In the genomic region with DNA sequence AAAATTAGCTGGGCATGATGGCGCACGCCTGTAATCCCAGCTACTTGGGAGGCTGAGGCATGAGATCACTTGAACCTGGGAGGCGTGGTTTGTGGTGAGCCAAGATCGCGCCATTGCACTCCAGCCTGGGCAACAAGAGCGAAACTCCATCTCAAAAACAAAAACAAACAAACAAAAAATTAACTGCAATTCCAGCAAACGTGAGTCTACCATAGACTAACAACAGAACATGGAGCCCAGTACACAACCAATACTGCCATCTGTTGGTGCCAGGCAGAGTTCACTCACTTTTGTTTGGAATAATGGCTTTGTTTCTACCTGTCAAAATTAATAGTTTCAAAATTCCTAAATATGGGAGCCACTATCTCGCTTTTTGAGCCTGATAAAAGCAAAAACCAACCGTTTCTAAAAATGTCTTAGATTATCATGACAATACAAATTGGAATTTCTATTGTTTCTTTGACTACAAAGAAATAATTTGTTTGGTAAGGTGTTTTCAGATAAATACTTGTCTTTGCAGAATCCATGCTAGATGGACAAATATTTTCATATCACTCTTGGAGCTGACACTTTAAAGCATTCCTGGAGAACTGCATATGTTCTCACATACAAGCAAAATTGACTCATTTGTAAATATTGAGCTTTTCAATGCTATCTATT, we compare ENCODE assay signal across 1 cellular context.
A peak's percentile ranks its signal among the peaks of the same experiment; 100 is the strongest.
TF ChIP-seq lines count a peak whose summit lies in the region.

No MANE protein-coding gene starts in this region.

TF ChIP-seq in K562, 482 proteins besides CTCF, POLR2A, EP300 and RAD21:
- no peak for TF ChIP-seq GABPA (tag; conservative IDR thresholded peaks at IDR 0.05; ENCODE audit: low read depth)
- TF ChIP-seq, protein P1, sequence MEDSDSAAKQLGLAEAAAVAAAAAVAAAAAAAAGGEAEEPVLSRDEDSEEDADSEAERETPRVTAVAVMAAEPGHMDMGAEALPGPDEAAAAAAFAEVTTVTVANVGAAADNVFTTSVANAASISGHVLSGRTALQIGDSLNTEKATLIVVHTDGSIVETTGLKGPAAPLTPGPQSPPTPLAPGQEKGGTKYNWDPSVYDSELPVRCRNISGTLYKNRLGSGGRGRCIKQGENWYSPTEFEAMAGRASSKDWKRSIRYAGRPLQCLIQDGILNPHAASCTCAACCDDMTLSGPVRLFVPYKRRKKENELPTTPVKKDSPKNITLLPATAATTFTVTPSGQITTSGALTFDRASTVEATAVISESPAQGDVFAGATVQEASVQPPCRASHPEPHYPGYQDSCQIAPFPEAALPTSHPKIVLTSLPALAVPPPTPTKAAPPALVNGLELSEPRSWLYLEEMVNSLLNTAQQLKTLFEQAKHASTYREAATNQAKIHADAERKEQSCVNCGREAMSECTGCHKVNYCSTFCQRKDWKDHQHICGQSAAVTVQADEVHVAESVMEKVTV (CRISPR knock-in tag; IDR thresholded peaks at IDR 0.05): peak; percentile 43; the same call in 1 of the 2 replicates
- no peak for TF ChIP-seq TRIM25 (IDR thresholded peaks at IDR 0.05; ENCODE audit: borderline replicate concordance)
- peak; percentile 17 for TF ChIP-seq CTCFL (IDR thresholded peaks at IDR 0.05; ENCODE audit: borderline replicate concordance, insufficient read depth, low read depth, low read length, poor library complexity, severe bottlenecking)
